In genomic region chr12:60072911-60073310, GRCh38 we compare ENCODE assay signal across 2 cellular contexts.
TF ChIP-seq lines count a peak whose summit lies in the region.

No MANE protein-coding gene starts in this region.

TF ChIP-seq in endothelial cell of umbilical vein, 7 proteins besides CTCF, POLR2A, EP300 and RAD21 (continued from another document):
- peak; percentile 21 for TF ChIP-seq FOS (IDR thresholded peaks at IDR 0.05; ENCODE audit: borderline replicate concordance, insufficient read depth, low read length)
- no peak for TF ChIP-seq EZH2 (IDR thresholded peaks at IDR 0.05; ENCODE audit: borderline replicate concordance, low read depth, low read length, severe bottlenecking)
TF ChIP-seq in endothelial cell of umbilical vein: peak in this region for 1.

TF ChIP-seq in SK-N-SH, 30 proteins besides CTCF, POLR2A, EP300 and RAD21 (continued from another document):
- TF ChIP-seq REST (IDR thresholded peaks at IDR 0.05; ENCODE audit: low read depth, low read length) (no peak), ZBTB33 (IDR thresholded peaks at IDR 0.05; ENCODE audit: borderline replicate concordance, low read depth) (no peak), TEAD4 (IDR thresholded peaks at IDR 0.05; ENCODE audit: borderline replicate concordance, insufficient read depth) (no peak), ELF1 (IDR thresholded peaks at IDR 0.05) (no peak), PBX3 (IDR thresholded peaks at IDR 0.05) (no peak), NRF1 (IDR thresholded peaks at IDR 0.05; ENCODE audit: low read depth, low read length) (no peak), POLR2AphosphoS5 (IDR thresholded peaks at IDR 0.05; ENCODE audit: low read depth, low read length) (no peak), GABPA (IDR thresholded peaks at IDR 0.05; ENCODE audit: low read depth) (no peak)
